In the genomic region with DNA sequence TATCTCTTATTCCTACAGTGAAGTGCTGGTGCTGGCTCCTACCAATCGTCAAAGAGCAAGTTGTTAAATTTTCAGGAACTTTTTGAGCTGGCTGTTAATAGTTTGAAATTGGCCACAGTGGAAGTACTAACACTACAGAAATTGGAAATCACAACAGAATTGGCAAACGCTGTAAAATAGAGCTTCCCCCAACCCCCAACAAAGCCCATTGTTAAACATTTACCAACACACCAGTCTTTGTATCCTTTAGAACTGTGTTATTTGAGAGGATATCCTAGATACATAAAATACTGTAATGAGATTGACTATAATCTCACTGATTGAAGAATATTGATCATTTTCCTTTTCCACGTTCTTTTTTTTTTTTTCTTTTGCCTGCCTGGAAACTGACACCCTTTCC, we compare ENCODE assay signal across 1 cellular context.
A peak's percentile ranks its signal among the peaks of the same experiment; 100 is the strongest.
TF ChIP-seq lines count a peak whose summit lies in the region.

No MANE protein-coding gene starts in this region.

TF ChIP-seq in HepG2, 621 proteins besides CTCF, POLR2A, EP300 and RAD21:
- TF ChIP-seq FIP1L1 (IDR thresholded peaks at IDR 0.05; ENCODE audit: borderline replicate concordance, insufficient read depth, low read depth, low read length), result no peak
- no peak for TF ChIP-seq MED1 (CRISPR knock-in tag; IDR thresholded peaks at IDR 0.05)
- TF ChIP-seq, protein P1, sequence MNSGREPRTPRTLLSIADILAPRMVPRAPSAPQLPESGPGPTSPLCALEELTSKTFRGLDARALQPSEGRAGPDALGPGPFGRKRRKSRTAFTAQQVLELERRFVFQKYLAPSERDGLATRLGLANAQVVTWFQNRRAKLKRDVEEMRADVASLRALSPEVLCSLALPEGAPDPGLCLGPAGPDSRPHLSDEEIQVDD (CRISPR knock-in tag; IDR thresholded peaks at IDR 0.05; ENCODE audit: borderline replicate concordance), result no peak
- TF ChIP-seq, protein P2, sequence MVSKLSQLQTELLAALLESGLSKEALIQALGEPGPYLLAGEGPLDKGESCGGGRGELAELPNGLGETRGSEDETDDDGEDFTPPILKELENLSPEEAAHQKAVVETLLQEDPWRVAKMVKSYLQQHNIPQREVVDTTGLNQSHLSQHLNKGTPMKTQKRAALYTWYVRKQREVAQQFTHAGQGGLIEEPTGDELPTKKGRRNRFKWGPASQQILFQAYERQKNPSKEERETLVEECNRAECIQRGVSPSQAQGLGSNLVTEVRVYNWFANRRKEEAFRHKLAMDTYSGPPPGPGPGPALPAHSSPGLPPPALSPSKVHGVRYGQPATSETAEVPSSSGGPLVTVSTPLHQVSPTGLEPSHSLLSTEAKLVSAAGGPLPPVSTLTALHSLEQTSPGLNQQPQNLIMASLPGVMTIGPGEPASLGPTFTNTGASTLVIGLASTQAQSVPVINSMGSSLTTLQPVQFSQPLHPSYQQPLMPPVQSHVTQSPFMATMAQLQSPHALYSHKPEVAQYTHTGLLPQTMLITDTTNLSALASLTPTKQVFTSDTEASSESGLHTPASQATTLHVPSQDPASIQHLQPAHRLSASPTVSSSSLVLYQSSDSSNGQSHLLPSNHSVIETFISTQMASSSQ (IDR thresholded peaks at IDR 0.05; ENCODE audit: low read depth), result peak; percentile 55; the same call in 1 of the 2 replicates
- TF ChIP-seq, protein P2 (CRISPR knock-in tag; IDR thresholded peaks at IDR 0.05; ENCODE audit: borderline replicate concordance), result no peak; the same call in 1 of the 2 replicates
- TF ChIP-seq HNF4G (IDR thresholded peaks at IDR 0.05; ENCODE audit: borderline replicate concordance, low read depth, low read length), result no peak
- no peak for TF ChIP-seq HNF4G (CRISPR knock-in tag; IDR thresholded peaks at IDR 0.05; ENCODE audit: borderline replicate concordance, low read depth)
- no peak for TF ChIP-seq CHD4 (IDR thresholded peaks at IDR 0.05; ENCODE audit: borderline replicate concordance, low read length)
- TF ChIP-seq ZNF556 (CRISPR knock-in tag; IDR thresholded peaks at IDR 0.05; ENCODE audit: borderline replicate concordance), result no peak
- no peak for TF ChIP-seq SOX6 (IDR thresholded peaks at IDR 0.05)
- TF ChIP-seq SOX6 (CRISPR knock-in tag; IDR thresholded peaks at IDR 0.05), result peak; percentile 26; the same call in 1 of the 2 replicates
- peak; percentile 32; the same call in 1 of the 2 replicates for TF ChIP-seq SOX5 (CRISPR knock-in tag; IDR thresholded peaks at IDR 0.05; ENCODE audit: borderline replicate concordance)
- TF ChIP-seq SOX13 (IDR thresholded peaks at IDR 0.05), result no peak
- peak in 1 of 2 experiments; percentile 60; a peak in 2 of 4 replicates for TF ChIP-seq SOX13 (CRISPR knock-in tag; conservative IDR thresholded peaks at IDR 0.05 in 1 of 2, IDR thresholded peaks at IDR 0.05 in 1 of 2)
- TF ChIP-seq ZNF234 (CRISPR knock-in tag; conservative IDR thresholded peaks at IDR 0.05), result no peak
- no peak for TF ChIP-seq FOXM1 (CRISPR knock-in tag; IDR thresholded peaks at IDR 0.05)
- TF ChIP-seq HHEX (CRISPR knock-in tag; IDR thresholded peaks at IDR 0.05), result no peak
- TF ChIP-seq ZFX (CRISPR knock-in tag; IDR thresholded peaks at IDR 0.05; ENCODE audit: low read depth), result no peak
TF ChIP-seq in HepG2: peak in this region for 4.
